Comparison of ENCODE assay signal across 1 cellular context in the genomic region with DNA sequence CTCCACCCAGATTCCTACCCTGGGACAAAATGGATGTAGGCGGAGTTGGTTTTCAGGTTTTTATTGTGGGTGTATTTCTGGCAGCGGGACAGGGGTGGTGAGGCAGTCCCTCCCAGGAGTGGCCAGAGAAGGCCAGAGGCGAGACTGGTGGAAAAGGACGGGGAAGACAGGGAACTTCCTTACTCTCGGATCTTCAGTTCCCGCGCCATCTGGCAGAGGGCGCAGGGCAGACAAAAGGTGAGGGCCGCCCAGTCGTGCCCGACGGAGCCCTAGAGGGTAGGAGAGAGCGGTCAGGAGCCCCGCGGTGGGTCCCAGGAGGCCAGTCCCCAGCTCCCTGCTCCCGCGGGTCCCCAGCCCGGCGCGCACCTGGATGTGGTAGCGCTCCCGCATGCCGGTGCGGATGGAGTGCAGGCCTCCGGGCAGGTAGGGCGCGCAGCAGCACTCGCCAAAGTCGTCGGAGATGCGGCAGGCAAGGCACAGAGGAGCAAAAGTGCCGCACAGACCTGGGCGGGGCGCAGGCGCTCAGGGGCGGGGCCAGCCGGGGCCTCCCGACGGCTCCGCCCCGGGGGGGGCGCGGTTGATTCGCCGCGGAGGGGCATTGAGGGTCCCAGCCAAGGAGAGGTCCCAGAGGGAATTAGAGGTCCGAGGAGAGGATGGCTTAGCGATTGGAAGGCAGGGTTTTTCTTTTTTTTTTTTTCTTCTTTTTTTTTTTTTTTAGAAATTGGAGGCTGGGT.
TF ChIP-seq lines count a peak whose summit lies in the region.

No MANE protein-coding gene starts in this region.

TF ChIP-seq in endothelial cell of umbilical vein, 7 proteins besides CTCF, POLR2A, EP300 and RAD21:
- TF ChIP-seq POLR2AphosphoS5 (IDR thresholded peaks at IDR 0.05; ENCODE audit: insufficient read depth, low read depth, low read length): no peak
- no peak for TF ChIP-seq JUN (IDR thresholded peaks at IDR 0.05; ENCODE audit: borderline replicate concordance, insufficient read depth, insufficient read length, low read depth)
- TF ChIP-seq MAX (IDR thresholded peaks at IDR 0.05; ENCODE audit: insufficient read depth, insufficient read length): no peak
- TF ChIP-seq GATA2 (IDR thresholded peaks at IDR 0.05; ENCODE audit: insufficient read depth, insufficient read length, low read depth, low read length): no peak
- no peak for TF ChIP-seq FOS (IDR thresholded peaks at IDR 0.05; ENCODE audit: borderline replicate concordance, insufficient read depth, low read length)
- TF ChIP-seq MYC (IDR thresholded peaks at IDR 0.05; ENCODE audit: low read depth, low read length): no peak
- TF ChIP-seq EZH2 (IDR thresholded peaks at IDR 0.05; ENCODE audit: borderline replicate concordance, low read depth, low read length, severe bottlenecking): no peak
TF ChIP-seq in endothelial cell of umbilical vein: peak in this region for 0.
